In the genomic region with DNA sequence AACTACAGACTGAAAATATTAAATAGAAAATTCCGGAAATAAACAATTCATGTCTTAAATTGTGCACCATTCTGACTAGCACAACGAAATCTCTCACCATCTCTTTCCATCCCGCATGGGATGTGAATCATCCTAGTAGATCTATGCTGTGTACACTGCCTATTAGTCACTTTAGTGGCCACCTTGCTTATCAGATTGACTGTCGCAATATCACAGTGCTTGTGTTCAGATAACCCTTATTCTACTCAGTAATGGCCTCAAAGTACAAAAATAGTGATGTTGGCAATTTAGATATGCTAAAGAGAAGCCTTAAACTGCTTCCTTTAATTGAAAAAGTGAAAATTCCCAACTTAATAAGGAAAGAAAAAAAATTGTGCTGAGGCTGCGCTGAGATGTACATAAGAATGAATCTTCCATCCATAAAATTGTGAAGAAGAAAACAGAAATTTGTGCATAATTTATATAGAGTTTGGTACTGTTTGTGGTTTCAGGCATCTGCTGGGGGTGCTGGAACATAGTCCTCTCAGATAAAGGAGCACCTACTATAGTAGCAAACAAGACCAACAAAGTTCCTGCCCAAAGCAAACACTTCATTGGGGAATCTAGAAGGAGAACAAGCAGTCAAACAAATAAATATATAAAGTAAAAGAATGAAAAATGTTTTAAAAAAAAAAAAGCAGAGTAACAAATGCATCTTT, we compare ENCODE assay signal across 1 cellular context.
TF ChIP-seq lines count a peak whose summit lies in the region.

No MANE protein-coding gene starts in this region.

TF ChIP-seq in HepG2, 621 proteins besides CTCF, POLR2A, EP300 and RAD21 (continued from another document and continues in another):
- TF ChIP-seq, protein P1, sequence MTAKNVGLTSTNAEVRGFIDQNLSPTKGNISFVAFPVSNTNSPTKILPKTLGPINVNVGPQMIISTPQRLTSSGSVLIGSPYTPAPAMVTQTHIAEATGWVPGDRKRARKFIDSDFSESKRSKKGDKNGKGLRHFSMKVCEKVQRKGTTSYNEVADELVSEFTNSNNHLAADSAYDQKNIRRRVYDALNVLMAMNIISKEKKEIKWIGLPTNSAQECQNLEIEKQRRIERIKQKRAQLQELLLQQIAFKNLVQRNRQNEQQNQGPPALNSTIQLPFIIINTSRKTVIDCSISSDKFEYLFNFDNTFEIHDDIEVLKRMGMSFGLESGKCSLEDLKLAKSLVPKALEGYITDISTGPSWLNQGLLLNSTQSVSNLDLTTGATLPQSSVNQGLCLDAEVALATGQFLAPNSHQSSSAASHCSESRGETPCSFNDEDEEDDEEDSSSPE (CRISPR knock-in tag; IDR thresholded peaks at IDR 0.05), result no peak
- TF ChIP-seq ZNF432 (CRISPR knock-in tag; IDR thresholded peaks at IDR 0.05; ENCODE audit: borderline replicate concordance) (no peak), ZNF343 (CRISPR knock-in tag; IDR thresholded peaks at IDR 0.05) (no peak), SETDB1 (CRISPR knock-in tag; IDR thresholded peaks at IDR 0.05; ENCODE audit: borderline replicate concordance) (no peak), SP140L (CRISPR knock-in tag; IDR thresholded peaks at IDR 0.05; ENCODE audit: borderline replicate concordance) (no peak), JUND (CRISPR knock-in tag; IDR thresholded peaks at IDR 0.05) (no peak), ZNF160 (CRISPR knock-in tag; IDR thresholded peaks at IDR 0.05) (no peak), SIX1 (CRISPR knock-in tag; IDR thresholded peaks at IDR 0.05; ENCODE audit: borderline replicate concordance) (no peak), PHF8 (CRISPR knock-in tag; IDR thresholded peaks at IDR 0.05) (no peak), MIER2 (CRISPR knock-in tag; IDR thresholded peaks at IDR 0.05) (no peak), ZNF3 (CRISPR knock-in tag; IDR thresholded peaks at IDR 0.05) (peak; percentile 81; the same call in 1 of the 2 replicates), FLYWCH1 (CRISPR knock-in tag; IDR thresholded peaks at IDR 0.05) (no peak), ZNF207 (IDR thresholded peaks at IDR 0.05; ENCODE audit: borderline replicate concordance) (no peak), ZBTB7A (CRISPR knock-in tag; IDR thresholded peaks at IDR 0.05) (no peak), ZNF776 (CRISPR knock-in tag; IDR thresholded peaks at IDR 0.05) (no peak), PTBP1 (IDR thresholded peaks at IDR 0.05; ENCODE audit: low read depth, low read length, poor library complexity, severe bottlenecking) (no peak), RCOR2 (CRISPR knock-in tag; IDR thresholded peaks at IDR 0.05) (0 out of 2 replicates have a peak, but pooled peaks have one; percentile 31), KLF9 (CRISPR knock-in tag; IDR thresholded peaks at IDR 0.05; ENCODE audit: low read depth) (no peak), ZSCAN30 (CRISPR knock-in tag; IDR thresholded peaks at IDR 0.05) (no peak), SMARCC2 (IDR thresholded peaks at IDR 0.05) (0 out of 2 replicates have a peak, but pooled peaks have one; percentile 53), ZNF607 (CRISPR knock-in tag; IDR thresholded peaks at IDR 0.05; ENCODE audit: borderline replicate concordance) (no peak)
- TF ChIP-seq, protein P2, sequence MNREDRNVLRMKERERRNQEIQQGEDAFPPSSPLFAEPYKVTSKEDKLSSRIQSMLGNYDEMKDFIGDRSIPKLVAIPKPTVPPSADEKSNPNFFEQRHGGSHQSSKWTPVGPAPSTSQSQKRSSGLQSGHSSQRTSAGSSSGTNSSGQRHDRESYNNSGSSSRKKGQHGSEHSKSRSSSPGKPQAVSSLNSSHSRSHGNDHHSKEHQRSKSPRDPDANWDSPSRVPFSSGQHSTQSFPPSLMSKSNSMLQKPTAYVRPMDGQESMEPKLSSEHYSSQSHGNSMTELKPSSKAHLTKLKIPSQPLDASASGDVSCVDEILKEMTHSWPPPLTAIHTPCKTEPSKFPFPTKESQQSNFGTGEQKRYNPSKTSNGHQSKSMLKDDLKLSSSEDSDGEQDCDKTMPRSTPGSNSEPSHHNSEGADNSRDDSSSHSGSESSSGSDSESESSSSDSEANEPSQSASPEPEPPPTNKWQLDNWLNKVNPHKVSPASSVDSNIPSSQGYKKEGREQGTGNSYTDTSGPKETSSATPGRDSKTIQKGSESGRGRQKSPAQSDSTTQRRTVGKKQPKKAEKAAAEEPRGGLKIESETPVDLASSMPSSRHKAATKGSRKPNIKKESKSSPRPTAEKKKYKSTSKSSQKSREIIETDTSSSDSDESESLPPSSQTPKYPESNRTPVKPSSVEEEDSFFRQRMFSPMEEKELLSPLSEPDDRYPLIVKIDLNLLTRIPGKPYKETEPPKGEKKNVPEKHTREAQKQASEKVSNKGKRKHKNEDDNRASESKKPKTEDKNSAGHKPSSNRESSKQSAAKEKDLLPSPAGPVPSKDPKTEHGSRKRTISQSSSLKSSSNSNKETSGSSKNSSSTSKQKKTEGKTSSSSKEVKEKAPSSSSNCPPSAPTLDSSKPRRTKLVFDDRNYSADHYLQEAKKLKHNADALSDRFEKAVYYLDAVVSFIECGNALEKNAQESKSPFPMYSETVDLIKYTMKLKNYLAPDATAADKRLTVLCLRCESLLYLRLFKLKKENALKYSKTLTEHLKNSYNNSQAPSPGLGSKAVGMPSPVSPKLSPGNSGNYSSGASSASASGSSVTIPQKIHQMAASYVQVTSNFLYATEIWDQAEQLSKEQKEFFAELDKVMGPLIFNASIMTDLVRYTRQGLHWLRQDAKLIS (CRISPR knock-in tag; IDR thresholded peaks at IDR 0.05), result no peak
- TF ChIP-seq, protein P3, sequence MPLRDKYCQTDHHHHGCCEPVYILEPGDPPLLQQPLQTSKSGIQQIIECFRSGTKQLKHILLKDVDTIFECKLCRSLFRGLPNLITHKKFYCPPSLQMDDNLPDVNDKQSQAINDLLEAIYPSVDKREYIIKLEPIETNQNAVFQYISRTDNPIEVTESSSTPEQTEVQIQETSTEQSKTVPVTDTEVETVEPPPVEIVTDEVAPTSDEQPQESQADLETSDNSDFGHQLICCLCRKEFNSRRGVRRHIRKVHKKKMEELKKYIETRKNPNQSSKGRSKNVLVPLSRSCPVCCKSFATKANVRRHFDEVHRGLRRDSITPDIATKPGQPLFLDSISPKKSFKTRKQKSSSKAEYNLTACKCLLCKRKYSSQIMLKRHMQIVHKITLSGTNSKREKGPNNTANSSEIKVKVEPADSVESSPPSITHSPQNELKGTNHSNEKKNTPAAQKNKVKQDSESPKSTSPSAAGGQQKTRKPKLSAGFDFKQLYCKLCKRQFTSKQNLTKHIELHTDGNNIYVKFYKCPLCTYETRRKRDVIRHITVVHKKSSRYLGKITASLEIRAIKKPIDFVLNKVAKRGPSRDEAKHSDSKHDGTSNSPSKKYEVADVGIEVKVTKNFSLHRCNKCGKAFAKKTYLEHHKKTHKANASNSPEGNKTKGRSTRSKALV (CRISPR knock-in tag; IDR thresholded peaks at IDR 0.05), result no peak
- TF ChIP-seq, protein P4, sequence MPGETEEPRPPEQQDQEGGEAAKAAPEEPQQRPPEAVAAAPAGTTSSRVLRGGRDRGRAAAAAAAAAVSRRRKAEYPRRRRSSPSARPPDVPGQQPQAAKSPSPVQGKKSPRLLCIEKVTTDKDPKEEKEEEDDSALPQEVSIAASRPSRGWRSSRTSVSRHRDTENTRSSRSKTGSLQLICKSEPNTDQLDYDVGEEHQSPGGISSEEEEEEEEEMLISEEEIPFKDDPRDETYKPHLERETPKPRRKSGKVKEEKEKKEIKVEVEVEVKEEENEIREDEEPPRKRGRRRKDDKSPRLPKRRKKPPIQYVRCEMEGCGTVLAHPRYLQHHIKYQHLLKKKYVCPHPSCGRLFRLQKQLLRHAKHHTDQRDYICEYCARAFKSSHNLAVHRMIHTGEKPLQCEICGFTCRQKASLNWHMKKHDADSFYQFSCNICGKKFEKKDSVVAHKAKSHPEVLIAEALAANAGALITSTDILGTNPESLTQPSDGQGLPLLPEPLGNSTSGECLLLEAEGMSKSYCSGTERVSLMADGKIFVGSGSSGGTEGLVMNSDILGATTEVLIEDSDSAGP (CRISPR knock-in tag; IDR thresholded peaks at IDR 0.05; ENCODE audit: borderline replicate concordance), result no peak
- TF ChIP-seq, protein P5, sequence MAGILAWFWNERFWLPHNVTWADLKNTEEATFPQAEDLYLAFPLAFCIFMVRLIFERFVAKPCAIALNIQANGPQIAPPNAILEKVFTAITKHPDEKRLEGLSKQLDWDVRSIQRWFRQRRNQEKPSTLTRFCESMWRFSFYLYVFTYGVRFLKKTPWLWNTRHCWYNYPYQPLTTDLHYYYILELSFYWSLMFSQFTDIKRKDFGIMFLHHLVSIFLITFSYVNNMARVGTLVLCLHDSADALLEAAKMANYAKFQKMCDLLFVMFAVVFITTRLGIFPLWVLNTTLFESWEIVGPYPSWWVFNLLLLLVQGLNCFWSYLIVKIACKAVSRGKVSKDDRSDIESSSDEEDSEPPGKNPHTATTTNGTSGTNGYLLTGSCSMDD (CRISPR knock-in tag; IDR thresholded peaks at IDR 0.05), result no peak
- TF ChIP-seq, protein P6, sequence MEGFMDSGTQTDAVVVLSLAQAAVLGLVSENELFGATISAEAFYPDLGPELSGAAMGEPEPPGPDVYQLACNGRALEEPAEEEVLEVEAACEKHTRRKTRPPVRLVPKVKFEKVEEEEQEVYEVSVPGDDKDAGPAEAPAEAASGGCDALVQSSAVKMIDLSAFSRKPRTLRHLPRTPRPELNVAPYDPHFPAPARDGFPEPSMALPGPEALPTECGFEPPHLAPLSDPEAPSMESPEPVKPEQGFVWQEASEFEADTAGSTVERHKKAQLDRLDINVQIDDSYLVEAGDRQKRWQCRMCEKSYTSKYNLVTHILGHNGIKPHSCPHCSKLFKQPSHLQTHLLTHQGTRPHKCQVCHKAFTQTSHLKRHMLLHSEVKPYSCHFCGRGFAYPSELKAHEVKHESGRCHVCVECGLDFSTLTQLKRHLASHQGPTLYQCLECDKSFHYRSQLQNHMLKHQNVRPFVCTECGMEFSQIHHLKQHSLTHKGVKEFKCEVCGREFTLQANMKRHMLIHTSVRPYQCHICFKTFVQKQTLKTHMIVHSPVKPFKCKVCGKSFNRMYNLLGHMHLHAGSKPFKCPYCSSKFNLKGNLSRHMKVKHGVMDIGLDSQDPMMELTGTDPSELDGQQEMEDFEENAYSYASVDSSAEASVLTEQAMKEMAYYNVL (CRISPR knock-in tag; IDR thresholded peaks at IDR 0.05; ENCODE audit: borderline replicate concordance), result no peak
- TF ChIP-seq, protein P7, sequence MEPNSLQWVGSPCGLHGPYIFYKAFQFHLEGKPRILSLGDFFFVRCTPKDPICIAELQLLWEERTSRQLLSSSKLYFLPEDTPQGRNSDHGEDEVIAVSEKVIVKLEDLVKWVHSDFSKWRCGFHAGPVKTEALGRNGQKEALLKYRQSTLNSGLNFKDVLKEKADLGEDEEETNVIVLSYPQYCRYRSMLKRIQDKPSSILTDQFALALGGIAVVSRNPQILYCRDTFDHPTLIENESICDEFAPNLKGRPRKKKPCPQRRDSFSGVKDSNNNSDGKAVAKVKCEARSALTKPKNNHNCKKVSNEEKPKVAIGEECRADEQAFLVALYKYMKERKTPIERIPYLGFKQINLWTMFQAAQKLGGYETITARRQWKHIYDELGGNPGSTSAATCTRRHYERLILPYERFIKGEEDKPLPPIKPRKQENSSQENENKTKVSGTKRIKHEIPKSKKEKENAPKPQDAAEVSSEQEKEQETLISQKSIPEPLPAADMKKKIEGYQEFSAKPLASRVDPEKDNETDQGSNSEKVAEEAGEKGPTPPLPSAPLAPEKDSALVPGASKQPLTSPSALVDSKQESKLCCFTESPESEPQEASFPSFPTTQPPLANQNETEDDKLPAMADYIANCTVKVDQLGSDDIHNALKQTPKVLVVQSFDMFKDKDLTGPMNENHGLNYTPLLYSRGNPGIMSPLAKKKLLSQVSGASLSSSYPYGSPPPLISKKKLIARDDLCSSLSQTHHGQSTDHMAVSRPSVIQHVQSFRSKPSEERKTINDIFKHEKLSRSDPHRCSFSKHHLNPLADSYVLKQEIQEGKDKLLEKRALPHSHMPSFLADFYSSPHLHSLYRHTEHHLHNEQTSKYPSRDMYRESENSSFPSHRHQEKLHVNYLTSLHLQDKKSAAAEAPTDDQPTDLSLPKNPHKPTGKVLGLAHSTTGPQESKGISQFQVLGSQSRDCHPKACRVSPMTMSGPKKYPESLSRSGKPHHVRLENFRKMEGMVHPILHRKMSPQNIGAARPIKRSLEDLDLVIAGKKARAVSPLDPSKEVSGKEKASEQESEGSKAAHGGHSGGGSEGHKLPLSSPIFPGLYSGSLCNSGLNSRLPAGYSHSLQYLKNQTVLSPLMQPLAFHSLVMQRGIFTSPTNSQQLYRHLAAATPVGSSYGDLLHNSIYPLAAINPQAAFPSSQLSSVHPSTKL (CRISPR knock-in tag; IDR thresholded peaks at IDR 0.05), result peak; percentile 77
- TF ChIP-seq, protein P8, sequence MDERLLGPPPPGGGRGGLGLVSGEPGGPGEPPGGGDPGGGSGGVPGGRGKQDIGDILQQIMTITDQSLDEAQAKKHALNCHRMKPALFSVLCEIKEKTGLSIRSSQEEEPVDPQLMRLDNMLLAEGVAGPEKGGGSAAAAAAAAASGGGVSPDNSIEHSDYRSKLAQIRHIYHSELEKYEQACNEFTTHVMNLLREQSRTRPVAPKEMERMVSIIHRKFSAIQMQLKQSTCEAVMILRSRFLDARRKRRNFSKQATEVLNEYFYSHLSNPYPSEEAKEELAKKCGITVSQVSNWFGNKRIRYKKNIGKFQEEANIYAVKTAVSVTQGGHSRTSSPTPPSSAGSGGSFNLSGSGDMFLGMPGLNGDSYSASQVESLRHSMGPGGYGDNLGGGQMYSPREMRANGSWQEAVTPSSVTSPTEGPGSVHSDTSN (CRISPR knock-in tag; IDR thresholded peaks at IDR 0.05), result no peak
- TF ChIP-seq, protein P9, sequence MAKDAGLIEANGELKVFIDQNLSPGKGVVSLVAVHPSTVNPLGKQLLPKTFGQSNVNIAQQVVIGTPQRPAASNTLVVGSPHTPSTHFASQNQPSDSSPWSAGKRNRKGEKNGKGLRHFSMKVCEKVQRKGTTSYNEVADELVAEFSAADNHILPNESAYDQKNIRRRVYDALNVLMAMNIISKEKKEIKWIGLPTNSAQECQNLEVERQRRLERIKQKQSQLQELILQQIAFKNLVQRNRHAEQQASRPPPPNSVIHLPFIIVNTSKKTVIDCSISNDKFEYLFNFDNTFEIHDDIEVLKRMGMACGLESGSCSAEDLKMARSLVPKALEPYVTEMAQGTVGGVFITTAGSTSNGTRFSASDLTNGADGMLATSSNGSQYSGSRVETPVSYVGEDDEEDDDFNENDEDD (CRISPR knock-in tag; IDR thresholded peaks at IDR 0.05; ENCODE audit: borderline replicate concordance), result no peak
- TF ChIP-seq, protein P10, sequence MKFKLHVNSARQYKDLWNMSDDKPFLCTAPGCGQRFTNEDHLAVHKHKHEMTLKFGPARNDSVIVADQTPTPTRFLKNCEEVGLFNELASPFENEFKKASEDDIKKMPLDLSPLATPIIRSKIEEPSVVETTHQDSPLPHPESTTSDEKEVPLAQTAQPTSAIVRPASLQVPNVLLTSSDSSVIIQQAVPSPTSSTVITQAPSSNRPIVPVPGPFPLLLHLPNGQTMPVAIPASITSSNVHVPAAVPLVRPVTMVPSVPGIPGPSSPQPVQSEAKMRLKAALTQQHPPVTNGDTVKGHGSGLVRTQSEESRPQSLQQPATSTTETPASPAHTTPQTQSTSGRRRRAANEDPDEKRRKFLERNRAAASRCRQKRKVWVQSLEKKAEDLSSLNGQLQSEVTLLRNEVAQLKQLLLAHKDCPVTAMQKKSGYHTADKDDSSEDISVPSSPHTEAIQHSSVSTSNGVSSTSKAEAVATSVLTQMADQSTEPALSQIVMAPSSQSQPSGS (CRISPR knock-in tag; IDR thresholded peaks at IDR 0.05), result no peak
- TF ChIP-seq, protein P11, sequence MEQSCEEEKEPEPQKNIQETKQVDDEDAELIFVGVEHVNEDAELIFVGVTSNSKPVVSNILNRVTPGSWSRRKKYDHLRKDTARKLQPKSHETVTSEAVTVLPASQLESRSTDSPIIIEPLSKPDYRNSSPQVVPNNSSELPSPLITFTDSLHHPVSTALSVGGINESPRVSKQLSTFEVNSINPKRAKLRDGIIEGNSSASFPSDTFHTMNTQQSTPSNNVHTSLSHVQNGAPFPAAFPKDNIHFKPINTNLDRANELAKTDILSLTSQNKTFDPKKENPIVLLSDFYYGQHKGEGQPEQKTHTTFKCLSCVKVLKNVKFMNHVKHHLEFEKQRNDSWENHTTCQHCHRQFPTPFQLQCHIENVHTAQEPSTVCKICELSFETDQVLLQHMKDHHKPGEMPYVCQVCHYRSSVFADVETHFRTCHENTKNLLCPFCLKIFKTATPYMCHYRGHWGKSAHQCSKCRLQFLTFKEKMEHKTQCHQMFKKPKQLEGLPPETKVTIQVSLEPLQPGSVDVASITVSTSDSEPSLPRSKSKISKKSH (CRISPR knock-in tag; IDR thresholded peaks at IDR 0.05; ENCODE audit: borderline replicate concordance), result no peak
